9 cellular contexts compared by ENCODE assay signal in genomic region chr18:76564636-76565237, GRCh38.
DNase-seq lines count a peak whose midpoint lies in the region; ATAC-seq, FAIRE-seq and TF ChIP-seq lines count a peak whose summit lies in the region.
"Had no signal": no experiment of that assay in that cellular context is flagged by ENCODE, and none has a peak within 500 bp of the region (broad histone marks: within the 10 kb centered on the region; RNA-seq: fewer than 3 reads in every experiment).

No MANE protein-coding gene starts in this region.

- no peak for FAIRE-seq in pancreas (lab: Jason Lieb, UNC)

- H3K9ac ChIP-seq in SK-N-MC (ENCODE audit: insufficient read length): peak overlapping the region; percentile 64

- intact Hi-C loops in pancreas (cut with DNase I): no loop called here

- H3K27ac ChIP-seq in SK-N-MC (peak overlapping the region; percentile 93), pancreas (peak overlapping the region in 2 of 4 donors; percentile 56 to 67)

- H3K36me3 ChIP-seq in SK-N-MC (ENCODE audit: insufficient read depth, low read length): no peaks in the 10 kb centered on the region
- H3K36me3 ChIP-seq in pancreas: no peaks in the 10 kb centered on the region

- H3K27me3 ChIP-seq in pancreas: no peaks in the 10 kb centered on the region

- H3K9me3 ChIP-seq in SK-N-MC (ENCODE audit: low read depth, low read length): no peaks in the 10 kb centered on the region
- H3K9me3 ChIP-seq in pancreas: no peaks in the 10 kb centered on the region

- H3K4me3 ChIP-seq in AG10803 (ENCODE audit: low read length) (peak overlapping the region; percentile 24), SK-N-MC (peak overlapping the region; percentile 83), foreskin fibroblast (ENCODE audit: low read depth in 1 of 2, low read length in 2 of 2) (peak overlapping the region; percentile 45 to 72), pancreas (peak overlapping the region in 1 of 4 donors; percentile 11)

- TF ChIP-seq CTCF in AG10803 (conservative IDR thresholded peaks at IDR 0.05; ENCODE audit: low read length) (no peak), foreskin fibroblast (IDR thresholded peaks at IDR 0.05; ENCODE audit: low read depth, low read length) (no peak), pancreas (IDR thresholded peaks at IDR 0.05) (no peak), GM13977 (IDR thresholded peaks at IDR 0.05; ENCODE audit: extremely low read depth, insufficient read depth, missing control alignments) (no peak)

- peaks cover 0 to 10% (median 2%) of the 10 kb centered on the region in 3 donors for H3K4me1 ChIP-seq in pancreas

- in situ Hi-C loops in GM13977 (cut with MboI; ENCODE audit: low pct_unique_long_range_greater_than_20kb, low sequenced_read_pairs, unreplicated experiment): no loop called here

- ATAC-seq in pancreas: peak; percentile 26 to 57 (median 52)
- no peak for ATAC-seq in GM18502 (IDR thresholded peaks at IDR 0.05; ENCODE audit: poor library complexity, unreplicated experiment)

- 21 to 35% methylated on average over 4 of the region's 4 CpGs for WGBS in pancreas, 2 donors

- peak; percentile 16 for DNase-seq in AG10803 (ENCODE audit: low read depth)
- DNase-seq in SK-N-MC (ENCODE audit: low read depth, low spot score): no peak
- DNase-seq in foreskin fibroblast: peak in 1 of 2 donors; percentile 17
- DNase-seq in pancreas: no peak
- DNase-seq in NK-92 treated with Interleukin-12 subunit alpha and Interleukin-12 subunit beta, amount 100 ng/mL, for 24 hours (lab: John Stamatoyannopoulos, UW): no peak
- DNase-seq in GM13977 (ENCODE audit: low spot score): no peak
- no peak for DNase-seq in NK-92 (lab: John Stamatoyannopoulos, UW; ENCODE audit: unreplicated experiment)
- DNase-seq: CD4-positive, alpha-beta memory T cell had no signal
